26 cellular contexts compared by ENCODE assay signal in the genomic region with DNA sequence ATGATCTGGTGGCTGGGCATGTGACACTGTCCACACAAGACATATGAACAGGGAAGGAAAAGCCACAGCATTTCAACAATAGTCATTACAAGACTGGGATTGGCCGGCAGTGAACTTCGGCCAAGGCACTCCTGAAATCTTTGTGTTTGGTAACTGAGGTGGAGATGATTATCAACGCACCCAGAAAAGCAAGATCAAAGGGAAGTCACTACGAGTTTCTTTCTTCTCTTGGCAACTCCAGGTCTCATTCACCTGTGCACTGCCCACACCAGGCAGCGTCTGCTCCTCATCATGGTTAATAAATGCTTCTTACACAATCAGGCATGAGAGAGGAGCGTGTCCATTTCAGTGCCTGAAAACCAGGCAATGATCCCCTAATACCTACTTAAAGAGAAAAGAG.
"Had no signal": no experiment of that assay in that cellular context is flagged by ENCODE, and none has a peak within 500 bp of the region (broad histone marks: within the 10 kb centered on the region; RNA-seq: fewer than 3 reads in every experiment).

No MANE protein-coding gene starts in this region.

- H3K4me1 ChIP-seq: esophagus muscularis mucosa, foreskin keratinocyte, gastroesophageal sphincter, heart left ventricle, prostate gland, right atrium auricular region, sigmoid colon, vagina had no signal

- H3K4me3 ChIP-seq: esophagus muscularis mucosa, gastroesophageal sphincter, heart left ventricle, lung, prostate gland, right atrium auricular region, sigmoid colon, thoracic aorta, tibial nerve, vagina had no signal

- H3K27ac ChIP-seq: esophagus muscularis mucosa, foreskin keratinocyte, gastroesophageal sphincter, heart left ventricle, neutrophil, prostate gland, right atrium auricular region, sigmoid colon, thoracic aorta, tibial nerve, vagina had no signal

- H3K27ac Mint-ChIP-seq: dendritic cell treated with granulocyte-macrophage colony-stimulating factor and Interleukin-4, amounts not matched to agents 40 ng/mL and 50 ng/mL, for 4 days; endodermal cell; memory B cell; naive B cell; natural killer cell treated with Interleukin-12 subunit alpha and Interleukin-12 subunit beta and Interleukin-15 and Interleukin-18, amount 100 ng/mL, for 72 hours; stimulated activated naive B cell treated with anti-CD40 and anti-IgM and Interleukin-4, amounts not matched to agents 10 μg/mL and 1 μg/mL and 100 μg/mL, for 72 hours; stimulated activated naive CD8-positive, alpha-beta T cell treated with anti-CD3 and anti-CD28 coated beads, Interleukin-15, Interleukin-2, amounts not matched to agents 100 ng/mL and 50 ng/mL, for 24 hours had no signal

- H3K4me1 Mint-ChIP-seq: memory B cell; naive B cell; neural crest cell; stimulated activated naive B cell treated with anti-CD40 and anti-IgM and Interleukin-4, amounts not matched to agents 10 μg/mL and 1 μg/mL and 100 μg/mL, for 72 hours had no signal

- H3K36me3 Mint-ChIP-seq: memory B cell; naive B cell; natural killer cell treated with Interleukin-12 subunit alpha and Interleukin-12 subunit beta and Interleukin-15 and Interleukin-18, amount 100 ng/mL, for 72 hours; stimulated activated naive B cell treated with anti-CD40 and anti-IgM and Interleukin-4, amounts not matched to agents 10 μg/mL and 1 μg/mL and 100 μg/mL, for 72 hours had no signal

- H3K9me3 Mint-ChIP-seq: dendritic cell treated with granulocyte-macrophage colony-stimulating factor and Interleukin-4, amounts not matched to agents 40 ng/mL and 50 ng/mL, for 4 days; endodermal cell; memory B cell; naive B cell; natural killer cell treated with Interleukin-12 subunit alpha and Interleukin-12 subunit beta and Interleukin-15 and Interleukin-18, amount 100 ng/mL, for 72 hours; neural crest cell; stimulated activated naive B cell treated with anti-CD40 and anti-IgM and Interleukin-4, amounts not matched to agents 10 μg/mL and 1 μg/mL and 100 μg/mL, for 72 hours; stimulated activated naive CD8-positive, alpha-beta T cell treated with anti-CD3 and anti-CD28 coated beads, Interleukin-15, Interleukin-2, amounts not matched to agents 100 ng/mL and 50 ng/mL, for 24 hours had no signal

- H3K4me3 Mint-ChIP-seq: dendritic cell treated with granulocyte-macrophage colony-stimulating factor and Interleukin-4, amounts not matched to agents 40 ng/mL and 50 ng/mL, for 4 days; endodermal cell; memory B cell; naive B cell; natural killer cell treated with Interleukin-12 subunit alpha and Interleukin-12 subunit beta and Interleukin-15 and Interleukin-18, amount 100 ng/mL, for 72 hours; neural crest cell; stimulated activated naive B cell treated with anti-CD40 and anti-IgM and Interleukin-4, amounts not matched to agents 10 μg/mL and 1 μg/mL and 100 μg/mL, for 72 hours; stimulated activated naive CD8-positive, alpha-beta T cell treated with anti-CD3 and anti-CD28 coated beads, Interleukin-15, Interleukin-2, amounts not matched to agents 100 ng/mL and 50 ng/mL, for 24 hours had no signal

- H3K27me3 ChIP-seq: right atrium auricular region, vagina had no signal

- ATAC-seq: foreskin keratinocyte; gastroesophageal sphincter; heart left ventricle; left ventricle myocardium superior; natural killer cell treated with Interleukin-12 subunit alpha and Interleukin-12 subunit beta and Interleukin-15 and Interleukin-18, amount 100 ng/mL, for 72 hours; stimulated activated naive B cell treated with anti-CD40 and anti-IgM and Interleukin-4, amounts not matched to agents 10 μg/mL and 1 μg/mL and 100 μg/mL, for 72 hours had no signal

- H3K36me3 ChIP-seq: esophagus muscularis mucosa, gastroesophageal sphincter, heart left ventricle, neutrophil, prostate gland, right atrium auricular region, sigmoid colon, thoracic aorta, tibial nerve, vagina had no signal

- DNase-seq: effector CD8-positive, alpha-beta T cell; endodermal cell; foreskin keratinocyte; heart left ventricle; hippocampal formation; kidney glomerular epithelial cell; left ventricle myocardium superior; naive B cell; sigmoid colon; stimulated activated CD4-positive, alpha-beta T cell treated with anti-CD3 and anti-CD28 coated beads, Interleukin-15, amount 100 ng/mL, for 24 hours; stimulated activated CD4-positive, alpha-beta T cell treated with anti-CD3 and anti-CD28 coated beads, Interleukin-2, amount 100 ng/mL, for 48 hours; stimulated activated naive B cell treated with anti-CD40 and anti-IgM and Interleukin-4, amounts not matched to agents 10 μg/mL and 1 μg/mL and 100 μg/mL, for 72 hours had no signal

- H3K9me3 ChIP-seq: esophagus muscularis mucosa, gastroesophageal sphincter, heart left ventricle, neutrophil, prostate gland, right atrium auricular region, sigmoid colon, thoracic aorta, tibial nerve, vagina had no signal
